In the genomic region with DNA sequence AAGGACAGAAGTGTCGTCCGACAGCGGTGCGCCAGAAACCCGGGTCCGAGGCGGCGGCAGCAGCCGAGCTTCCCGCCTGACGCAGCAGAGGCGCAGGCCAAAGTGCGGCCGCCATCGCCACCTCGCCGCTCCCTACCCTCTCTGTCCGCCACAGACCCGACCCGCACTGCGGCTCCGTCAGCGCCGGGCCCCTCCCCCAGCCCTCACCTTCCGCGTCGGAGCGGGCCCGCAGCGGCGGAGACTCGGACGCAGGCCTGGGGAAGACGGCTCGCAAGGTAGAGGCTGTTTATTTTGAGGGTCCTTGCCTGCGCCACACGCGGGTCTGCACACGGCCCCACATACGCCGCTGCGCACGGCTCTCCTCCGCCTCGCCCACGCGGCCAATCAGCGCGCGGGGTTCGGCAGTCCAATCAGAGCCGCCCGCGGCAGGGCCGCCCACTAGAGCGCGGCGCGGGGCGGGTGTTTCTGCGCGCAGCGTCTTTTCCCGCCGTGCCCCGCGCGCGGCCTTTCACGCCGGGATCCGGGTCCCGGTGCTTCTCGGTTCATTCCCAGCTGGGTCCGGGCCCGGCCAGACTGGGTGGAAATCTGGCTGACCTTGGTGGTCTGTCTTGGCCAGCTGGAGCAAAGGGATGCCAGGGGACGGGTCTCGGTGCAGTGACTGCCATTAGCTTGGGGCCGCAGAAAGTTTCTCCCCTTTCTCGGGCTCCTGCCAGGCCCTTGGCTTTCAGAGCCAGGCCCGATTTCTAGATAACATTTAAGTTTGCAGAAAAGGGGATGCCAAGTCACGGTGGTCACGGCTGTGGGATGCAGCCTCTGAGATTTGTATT, we compare ENCODE assay signal across 1 cellular context.
A peak's percentile ranks its signal among the peaks of the same experiment; 100 is the strongest.
TF ChIP-seq lines count a peak whose summit lies in the region.

A gene (minus strand): TSS at position 328 of the 827 bp plus-strand sequence. CDS start 12,139 bp downstream, outside the sequence.

TF ChIP-seq in K562, 482 proteins besides CTCF, POLR2A, EP300 and RAD21 (continued from another document and continues in another):
- TF ChIP-seq, protein P1, sequence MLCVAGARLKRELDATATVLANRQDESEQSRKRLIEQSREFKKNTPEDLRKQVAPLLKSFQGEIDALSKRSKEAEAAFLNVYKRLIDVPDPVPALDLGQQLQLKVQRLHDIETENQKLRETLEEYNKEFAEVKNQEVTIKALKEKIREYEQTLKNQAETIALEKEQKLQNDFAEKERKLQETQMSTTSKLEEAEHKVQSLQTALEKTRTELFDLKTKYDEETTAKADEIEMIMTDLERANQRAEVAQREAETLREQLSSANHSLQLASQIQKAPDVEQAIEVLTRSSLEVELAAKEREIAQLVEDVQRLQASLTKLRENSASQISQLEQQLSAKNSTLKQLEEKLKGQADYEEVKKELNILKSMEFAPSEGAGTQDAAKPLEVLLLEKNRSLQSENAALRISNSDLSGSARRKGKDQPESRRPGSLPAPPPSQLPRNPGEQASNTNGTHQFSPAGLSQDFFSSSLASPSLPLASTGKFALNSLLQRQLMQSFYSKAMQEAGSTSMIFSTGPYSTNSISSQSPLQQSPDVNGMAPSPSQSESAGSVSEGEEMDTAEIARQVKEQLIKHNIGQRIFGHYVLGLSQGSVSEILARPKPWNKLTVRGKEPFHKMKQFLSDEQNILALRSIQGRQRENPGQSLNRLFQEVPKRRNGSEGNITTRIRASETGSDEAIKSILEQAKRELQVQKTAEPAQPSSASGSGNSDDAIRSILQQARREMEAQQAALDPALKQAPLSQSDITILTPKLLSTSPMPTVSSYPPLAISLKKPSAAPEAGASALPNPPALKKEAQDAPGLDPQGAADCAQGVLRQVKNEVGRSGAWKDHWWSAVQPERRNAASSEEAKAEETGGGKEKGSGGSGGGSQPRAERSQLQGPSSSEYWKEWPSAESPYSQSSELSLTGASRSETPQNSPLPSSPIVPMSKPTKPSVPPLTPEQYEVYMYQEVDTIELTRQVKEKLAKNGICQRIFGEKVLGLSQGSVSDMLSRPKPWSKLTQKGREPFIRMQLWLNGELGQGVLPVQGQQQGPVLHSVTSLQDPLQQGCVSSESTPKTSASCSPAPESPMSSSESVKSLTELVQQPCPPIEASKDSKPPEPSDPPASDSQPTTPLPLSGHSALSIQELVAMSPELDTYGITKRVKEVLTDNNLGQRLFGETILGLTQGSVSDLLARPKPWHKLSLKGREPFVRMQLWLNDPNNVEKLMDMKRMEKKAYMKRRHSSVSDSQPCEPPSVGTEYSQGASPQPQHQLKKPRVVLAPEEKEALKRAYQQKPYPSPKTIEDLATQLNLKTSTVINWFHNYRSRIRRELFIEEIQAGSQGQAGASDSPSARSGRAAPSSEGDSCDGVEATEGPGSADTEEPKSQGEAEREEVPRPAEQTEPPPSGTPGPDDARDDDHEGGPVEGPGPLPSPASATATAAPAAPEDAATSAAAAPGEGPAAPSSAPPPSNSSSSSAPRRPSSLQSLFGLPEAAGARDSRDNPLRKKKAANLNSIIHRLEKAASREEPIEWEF (CRISPR knock-in tag; IDR thresholded peaks at IDR 0.05), result no peak
- no peak for TF ChIP-seq TFAM (CRISPR knock-in tag; conservative IDR thresholded peaks at IDR 0.05)
- TF ChIP-seq, protein P2, sequence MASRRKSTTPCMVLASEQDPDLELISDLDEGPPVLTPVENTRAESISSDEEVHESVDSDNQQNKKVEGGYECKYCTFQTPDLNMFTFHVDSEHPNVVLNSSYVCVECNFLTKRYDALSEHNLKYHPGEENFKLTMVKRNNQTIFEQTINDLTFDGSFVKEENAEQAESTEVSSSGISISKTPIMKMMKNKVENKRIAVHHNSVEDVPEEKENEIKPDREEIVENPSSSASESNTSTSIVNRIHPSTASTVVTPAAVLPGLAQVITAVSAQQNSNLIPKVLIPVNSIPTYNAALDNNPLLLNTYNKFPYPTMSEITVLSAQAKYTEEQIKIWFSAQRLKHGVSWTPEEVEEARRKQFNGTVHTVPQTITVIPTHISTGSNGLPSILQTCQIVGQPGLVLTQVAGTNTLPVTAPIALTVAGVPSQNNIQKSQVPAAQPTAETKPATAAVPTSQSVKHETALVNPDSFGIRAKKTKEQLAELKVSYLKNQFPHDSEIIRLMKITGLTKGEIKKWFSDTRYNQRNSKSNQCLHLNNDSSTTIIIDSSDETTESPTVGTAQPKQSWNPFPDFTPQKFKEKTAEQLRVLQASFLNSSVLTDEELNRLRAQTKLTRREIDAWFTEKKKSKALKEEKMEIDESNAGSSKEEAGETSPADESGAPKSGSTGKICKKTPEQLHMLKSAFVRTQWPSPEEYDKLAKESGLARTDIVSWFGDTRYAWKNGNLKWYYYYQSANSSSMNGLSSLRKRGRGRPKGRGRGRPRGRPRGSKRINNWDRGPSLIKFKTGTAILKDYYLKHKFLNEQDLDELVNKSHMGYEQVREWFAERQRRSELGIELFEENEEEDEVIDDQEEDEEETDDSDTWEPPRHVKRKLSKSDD (conservative IDR thresholded peaks at IDR 0.05; ENCODE audit: low read length), result no peak
- peak; percentile 82; the same call in 1 of the 2 replicates for TF ChIP-seq FOXP1 (CRISPR knock-in tag; IDR thresholded peaks at IDR 0.05)
- TF ChIP-seq ELF1 (tag; IDR thresholded peaks at IDR 0.05), result 0 out of 2 replicates have a peak, but pooled peaks have one; percentile 25
- TF ChIP-seq BRD9 (IDR thresholded peaks at IDR 0.05; ENCODE audit: low read depth, partially characterized antibody), result peak; percentile 57
- no peak for TF ChIP-seq ZNF583 (CRISPR knock-in tag; IDR thresholded peaks at IDR 0.05)
- TF ChIP-seq, protein P3, sequence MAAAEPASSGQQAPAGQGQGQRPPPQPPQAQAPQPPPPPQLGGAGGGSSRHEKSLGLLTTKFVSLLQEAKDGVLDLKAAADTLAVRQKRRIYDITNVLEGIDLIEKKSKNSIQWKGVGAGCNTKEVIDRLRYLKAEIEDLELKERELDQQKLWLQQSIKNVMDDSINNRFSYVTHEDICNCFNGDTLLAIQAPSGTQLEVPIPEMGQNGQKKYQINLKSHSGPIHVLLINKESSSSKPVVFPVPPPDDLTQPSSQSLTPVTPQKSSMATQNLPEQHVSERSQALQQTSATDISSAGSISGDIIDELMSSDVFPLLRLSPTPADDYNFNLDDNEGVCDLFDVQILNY (CRISPR knock-in tag; IDR thresholded peaks at IDR 0.05), result peak; percentile 63; the same call in 1 of the 2 replicates
- 0 out of 2 replicates have a peak, but pooled peaks have one; percentile 42 for TF ChIP-seq CHD2 (IDR thresholded peaks at IDR 0.05; ENCODE audit: low read depth, low read length)
- TF ChIP-seq, protein P4, sequence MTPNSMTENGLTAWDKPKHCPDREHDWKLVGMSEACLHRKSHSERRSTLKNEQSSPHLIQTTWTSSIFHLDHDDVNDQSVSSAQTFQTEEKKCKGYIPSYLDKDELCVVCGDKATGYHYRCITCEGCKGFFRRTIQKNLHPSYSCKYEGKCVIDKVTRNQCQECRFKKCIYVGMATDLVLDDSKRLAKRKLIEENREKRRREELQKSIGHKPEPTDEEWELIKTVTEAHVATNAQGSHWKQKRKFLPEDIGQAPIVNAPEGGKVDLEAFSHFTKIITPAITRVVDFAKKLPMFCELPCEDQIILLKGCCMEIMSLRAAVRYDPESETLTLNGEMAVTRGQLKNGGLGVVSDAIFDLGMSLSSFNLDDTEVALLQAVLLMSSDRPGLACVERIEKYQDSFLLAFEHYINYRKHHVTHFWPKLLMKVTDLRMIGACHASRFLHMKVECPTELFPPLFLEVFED (CRISPR knock-in tag; conservative IDR thresholded peaks at IDR 0.05), result no peak
- TF ChIP-seq, protein P5, sequence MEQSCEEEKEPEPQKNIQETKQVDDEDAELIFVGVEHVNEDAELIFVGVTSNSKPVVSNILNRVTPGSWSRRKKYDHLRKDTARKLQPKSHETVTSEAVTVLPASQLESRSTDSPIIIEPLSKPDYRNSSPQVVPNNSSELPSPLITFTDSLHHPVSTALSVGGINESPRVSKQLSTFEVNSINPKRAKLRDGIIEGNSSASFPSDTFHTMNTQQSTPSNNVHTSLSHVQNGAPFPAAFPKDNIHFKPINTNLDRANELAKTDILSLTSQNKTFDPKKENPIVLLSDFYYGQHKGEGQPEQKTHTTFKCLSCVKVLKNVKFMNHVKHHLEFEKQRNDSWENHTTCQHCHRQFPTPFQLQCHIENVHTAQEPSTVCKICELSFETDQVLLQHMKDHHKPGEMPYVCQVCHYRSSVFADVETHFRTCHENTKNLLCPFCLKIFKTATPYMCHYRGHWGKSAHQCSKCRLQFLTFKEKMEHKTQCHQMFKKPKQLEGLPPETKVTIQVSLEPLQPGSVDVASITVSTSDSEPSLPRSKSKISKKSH (CRISPR knock-in tag; IDR thresholded peaks at IDR 0.05), result no peak
- TF ChIP-seq CBX1 (IDR thresholded peaks at IDR 0.05; ENCODE audit: low read depth), result peak; percentile 14; the same call in 1 of the 2 replicates
- no peak for TF ChIP-seq ZKSCAN1 (IDR thresholded peaks at IDR 0.05; ENCODE audit: low read depth, low read length)
- no peak for TF ChIP-seq NR1H2 (CRISPR knock-in tag; IDR thresholded peaks at IDR 0.05)
- TF ChIP-seq U2AF1 (optimal IDR thresholded peaks at IDR 0.05; ENCODE audit: low read depth, low read length), result peak; percentile 89
- TF ChIP-seq CBFB (CRISPR knock-in tag; IDR thresholded peaks at IDR 0.05), result no peak
- TF ChIP-seq NR2C1 (IDR thresholded peaks at IDR 0.05), result no peak
- TF ChIP-seq NR2C1 (tag; IDR thresholded peaks at IDR 0.05), result no peak
- no peak for TF ChIP-seq HDAC6 (IDR thresholded peaks at IDR 0.05; ENCODE audit: low read depth, low read length)
- TF ChIP-seq KDM5B (IDR thresholded peaks at IDR 0.05; ENCODE audit: insufficient replicate concordance, low read depth, low read length), result peak; percentile 77
- no peak for TF ChIP-seq NUFIP1 (IDR thresholded peaks at IDR 0.05; ENCODE audit: partially characterized antibody)
- peak; percentile 66 for TF ChIP-seq CCNT2 (IDR thresholded peaks at IDR 0.05; ENCODE audit: borderline replicate concordance, extremely low read depth, insufficient read length, low read depth, low read length)
- TF ChIP-seq HEY1 (CRISPR knock-in tag; IDR thresholded peaks at IDR 0.05; ENCODE audit: borderline replicate concordance), result no peak
- TF ChIP-seq, protein P6, sequence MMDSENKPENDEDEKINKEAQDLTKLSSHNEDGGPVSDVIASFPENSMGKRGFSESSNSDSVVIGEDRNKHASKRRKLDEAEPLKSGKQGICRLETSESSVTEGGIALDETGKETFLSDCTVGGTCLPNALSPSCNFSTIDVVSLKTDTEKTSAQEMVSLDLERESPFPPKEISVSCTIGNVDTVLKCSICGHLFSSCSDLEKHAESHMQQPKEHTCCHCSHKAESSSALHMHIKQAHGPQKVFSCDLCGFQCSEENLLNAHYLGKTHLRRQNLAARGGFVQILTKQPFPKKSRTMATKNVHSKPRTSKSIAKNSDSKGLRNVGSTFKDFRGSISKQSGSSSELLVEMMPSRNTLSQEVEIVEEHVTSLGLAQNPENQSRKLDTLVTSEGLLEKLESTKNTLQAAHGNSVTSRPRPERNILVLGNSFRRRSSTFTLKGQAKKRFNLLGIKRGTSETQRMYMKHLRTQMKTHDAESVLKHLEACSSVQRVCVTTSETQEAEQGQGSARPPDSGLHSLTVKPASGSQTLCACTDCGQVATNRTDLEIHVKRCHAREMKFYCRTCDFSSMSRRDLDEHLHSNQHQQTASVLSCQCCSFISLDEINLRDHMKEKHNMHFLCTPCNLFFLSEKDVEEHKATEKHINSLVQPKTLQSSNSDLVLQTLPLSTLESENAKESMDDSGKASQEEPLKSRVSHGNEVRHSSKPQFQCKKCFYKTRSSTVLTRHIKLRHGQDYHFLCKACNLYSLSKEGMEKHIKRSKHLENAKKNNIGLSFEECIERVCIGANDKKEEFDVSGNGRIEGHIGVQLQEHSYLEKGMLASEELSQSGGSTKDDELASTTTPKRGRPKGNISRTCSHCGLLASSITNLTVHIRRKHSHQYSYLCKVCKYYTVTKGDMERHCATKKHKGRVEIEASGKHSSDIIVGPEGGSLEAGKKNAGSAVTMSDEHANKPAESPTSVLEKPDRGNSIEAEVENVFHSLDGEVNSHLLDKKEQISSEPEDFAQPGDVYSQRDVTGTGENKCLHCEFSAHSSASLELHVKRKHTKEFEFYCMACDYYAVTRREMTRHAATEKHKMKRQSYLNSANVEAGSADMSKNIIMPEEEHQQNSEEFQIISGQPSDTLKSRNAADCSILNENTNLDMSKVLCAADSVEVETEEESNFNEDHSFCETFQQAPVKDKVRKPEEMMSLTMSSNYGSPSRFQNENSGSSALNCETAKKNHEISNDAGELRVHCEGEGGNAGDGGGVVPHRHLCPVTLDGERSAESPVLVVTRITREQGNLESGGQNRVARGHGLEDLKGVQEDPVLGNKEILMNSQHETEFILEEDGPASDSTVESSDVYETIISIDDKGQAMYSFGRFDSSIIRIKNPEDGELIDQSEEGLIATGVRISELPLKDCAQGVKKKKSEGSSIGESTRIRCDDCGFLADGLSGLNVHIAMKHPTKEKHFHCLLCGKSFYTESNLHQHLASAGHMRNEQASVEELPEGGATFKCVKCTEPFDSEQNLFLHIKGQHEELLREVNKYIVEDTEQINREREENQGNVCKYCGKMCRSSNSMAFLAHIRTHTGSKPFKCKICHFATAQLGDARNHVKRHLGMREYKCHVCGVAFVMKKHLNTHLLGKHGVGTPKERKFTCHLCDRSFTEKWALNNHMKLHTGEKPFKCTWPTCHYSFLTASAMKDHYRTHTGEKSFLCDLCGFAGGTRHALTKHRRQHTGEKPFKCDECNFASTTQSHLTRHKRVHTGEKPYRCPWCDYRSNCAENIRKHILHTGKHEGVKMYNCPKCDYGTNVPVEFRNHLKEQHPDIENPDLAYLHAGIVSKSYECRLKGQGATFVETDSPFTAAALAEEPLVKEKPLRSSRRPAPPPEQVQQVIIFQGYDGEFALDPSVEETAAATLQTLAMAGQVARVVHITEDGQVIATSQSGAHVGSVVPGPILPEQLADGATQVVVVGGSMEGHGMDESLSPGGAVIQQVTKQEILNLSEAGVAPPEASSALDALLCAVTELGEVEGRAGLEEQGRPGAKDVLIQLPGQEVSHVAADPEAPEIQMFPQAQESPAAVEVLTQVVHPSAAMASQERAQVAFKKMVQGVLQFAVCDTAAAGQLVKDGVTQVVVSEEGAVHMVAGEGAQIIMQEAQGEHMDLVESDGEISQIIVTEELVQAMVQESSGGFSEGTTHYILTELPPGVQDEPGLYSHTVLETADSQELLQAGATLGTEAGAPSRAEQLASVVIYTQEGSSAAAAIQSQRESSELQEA (IDR thresholded peaks at IDR 0.05; ENCODE audit: low read depth), result no peak
- TF ChIP-seq ATF1 (CRISPR knock-in tag; IDR thresholded peaks at IDR 0.05), result no peak
- TF ChIP-seq ATF1 (tag; IDR thresholded peaks at IDR 0.05), result peak; percentile 60
- TF ChIP-seq SREBF2 (CRISPR knock-in tag; IDR thresholded peaks at IDR 0.05), result no peak
- TF ChIP-seq XRCC5 (IDR thresholded peaks at IDR 0.05; ENCODE audit: low read depth, low read length), result no peak
